33 cellular contexts compared by ENCODE assay signal in genomic region chr16:63841271-63841670, GRCh38.
"Had no signal": no experiment of that assay in that cellular context is flagged by ENCODE, and none has a peak within 500 bp of the region (broad histone marks: within the 10 kb centered on the region; RNA-seq: fewer than 3 reads in every experiment).

No MANE protein-coding gene starts in this region.

- DNase-seq: Karpas-422, Kasumi-1, MG63, MM.1S, MV-4-11, NCI-H1048, NCI-H1092, NCI-H1092 treated with DMSO at 0.1 percent for 48 hours, NCI-H1105, NCI-H1105 treated with DMSO at 0.1 percent for 48 hours, NCI-H1417, NCI-H1417 treated with DMSO at 0.1 percent for 48 hours, NCI-H1436, NCI-H1436 treated with DMSO at 0.1 percent for 48 hours, NCI-H146, NCI-H1694, NCI-H1694 treated with DMSO at 0.1 percent for 48 hours, NCI-H187, NCI-H187 treated with DMSO at 0.1 percent for 48 hours, NCI-H1930, NCI-H2029, NCI-H2029 treated with DMSO at 0.1 percent for 48 hours, NCI-H2081, NCI-H2081 treated with DMSO at 0.1 percent for 48 hours, NCI-H2107, NCI-H2171, NCI-H2171 treated with DMSO at 0.1 percent for 48 hours, NCI-H2227 treated with DMSO at 0.1 percent for 48 hours, NCI-H226, NCI-H345, NCI-H446, NCI-H446 treated with DMSO at 0.1 percent for 48 hours, NCI-H510A had no signal
